In the genomic region with DNA sequence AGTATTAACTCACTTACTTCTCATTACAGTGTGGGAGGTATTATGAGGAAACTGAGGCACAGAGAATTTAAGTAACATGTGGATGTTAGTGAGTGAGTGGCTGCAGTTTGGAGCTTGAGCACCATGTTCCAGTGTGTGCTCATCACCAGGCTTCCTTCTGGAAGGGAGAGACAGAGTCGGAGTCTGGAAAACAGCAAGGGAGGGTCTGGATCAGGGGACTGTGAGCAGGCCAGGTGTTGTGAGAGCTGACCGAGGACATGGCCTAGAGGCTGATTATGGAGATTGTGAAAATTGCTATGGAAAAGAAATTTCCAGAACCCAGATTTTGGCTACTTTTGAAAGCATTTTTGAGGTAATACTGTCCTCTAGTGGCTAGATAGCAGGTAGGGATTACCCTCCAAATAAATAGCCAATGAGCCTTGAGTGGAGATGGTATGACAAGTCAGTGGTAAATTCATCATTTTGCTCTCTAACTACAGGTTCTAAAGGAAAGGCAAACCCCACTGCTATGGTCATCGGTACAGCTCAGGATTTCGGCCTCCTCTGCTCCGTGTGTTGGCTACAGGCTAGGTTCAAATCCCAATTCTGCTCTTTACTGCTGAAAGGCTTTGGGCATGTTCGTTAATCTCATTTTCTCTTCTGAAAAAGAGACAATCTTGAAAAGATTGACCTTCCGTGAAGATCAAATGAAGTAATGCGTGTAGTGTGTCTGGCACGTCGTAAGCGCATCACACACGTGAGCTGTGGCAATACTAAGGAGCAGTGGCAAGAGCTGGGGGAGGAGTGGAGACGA, we compare ENCODE assay signal across 1 cellular context.
TF ChIP-seq lines count a peak whose summit lies in the region.

No MANE protein-coding gene starts in this region.

TF ChIP-seq in GM12878, 131 proteins besides CTCF, POLR2A, EP300 and RAD21 (continued from another document):
- TF ChIP-seq IKZF1 (conservative IDR thresholded peaks at IDR 0.05) (0 out of 2 replicates have a peak, but pooled peaks have one; percentile 20), SUPT20H (IDR thresholded peaks at IDR 0.05; ENCODE audit: borderline replicate concordance, control insufficient read depth, low read depth, low read length) (no peak), IRF4 (IDR thresholded peaks at IDR 0.05; ENCODE audit: low read depth, low read length) (peak; percentile 35; the same call in 1 of the 2 replicates)
- TF ChIP-seq, protein P1, sequence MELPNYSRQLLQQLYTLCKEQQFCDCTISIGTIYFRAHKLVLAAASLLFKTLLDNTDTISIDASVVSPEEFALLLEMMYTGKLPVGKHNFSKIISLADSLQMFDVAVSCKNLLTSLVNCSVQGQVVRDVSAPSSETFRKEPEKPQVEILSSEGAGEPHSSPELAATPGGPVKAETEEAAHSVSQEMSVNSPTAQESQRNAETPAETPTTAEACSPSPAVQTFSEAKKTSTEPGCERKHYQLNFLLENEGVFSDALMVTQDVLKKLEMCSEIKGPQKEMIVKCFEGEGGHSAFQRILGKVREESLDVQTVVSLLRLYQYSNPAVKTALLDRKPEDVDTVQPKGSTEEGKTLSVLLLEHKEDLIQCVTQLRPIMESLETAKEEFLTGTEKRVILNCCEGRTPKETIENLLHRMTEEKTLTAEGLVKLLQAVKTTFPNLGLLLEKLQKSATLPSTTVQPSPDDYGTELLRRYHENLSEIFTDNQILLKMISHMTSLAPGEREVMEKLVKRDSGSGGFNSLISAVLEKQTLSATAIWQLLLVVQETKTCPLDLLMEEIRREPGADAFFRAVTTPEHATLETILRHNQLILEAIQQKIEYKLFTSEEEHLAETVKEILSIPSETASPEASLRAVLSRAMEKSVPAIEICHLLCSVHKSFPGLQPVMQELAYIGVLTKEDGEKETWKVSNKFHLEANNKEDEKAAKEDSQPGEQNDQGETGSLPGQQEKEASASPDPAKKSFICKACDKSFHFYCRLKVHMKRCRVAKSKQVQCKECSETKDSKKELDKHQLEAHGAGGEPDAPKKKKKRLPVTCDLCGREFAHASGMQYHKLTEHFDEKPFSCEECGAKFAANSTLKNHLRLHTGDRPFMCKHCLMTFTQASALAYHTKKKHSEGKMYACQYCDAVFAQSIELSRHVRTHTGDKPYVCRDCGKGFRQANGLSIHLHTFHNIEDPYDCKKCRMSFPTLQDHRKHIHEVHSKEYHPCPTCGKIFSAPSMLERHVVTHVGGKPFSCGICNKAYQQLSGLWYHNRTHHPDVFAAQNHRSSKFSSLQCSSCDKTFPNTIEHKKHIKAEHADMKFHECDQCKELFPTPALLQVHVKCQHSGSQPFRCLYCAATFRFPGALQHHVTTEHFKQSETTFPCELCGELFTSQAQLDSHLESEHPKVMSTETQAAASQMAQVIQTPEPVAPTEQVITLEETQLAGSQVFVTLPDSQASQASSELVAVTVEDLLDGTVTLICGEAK (IDR thresholded peaks at IDR 0.05; ENCODE audit: borderline replicate concordance): no peak
